Comparison of ENCODE assay signal across 16 cellular contexts in the genomic region with DNA sequence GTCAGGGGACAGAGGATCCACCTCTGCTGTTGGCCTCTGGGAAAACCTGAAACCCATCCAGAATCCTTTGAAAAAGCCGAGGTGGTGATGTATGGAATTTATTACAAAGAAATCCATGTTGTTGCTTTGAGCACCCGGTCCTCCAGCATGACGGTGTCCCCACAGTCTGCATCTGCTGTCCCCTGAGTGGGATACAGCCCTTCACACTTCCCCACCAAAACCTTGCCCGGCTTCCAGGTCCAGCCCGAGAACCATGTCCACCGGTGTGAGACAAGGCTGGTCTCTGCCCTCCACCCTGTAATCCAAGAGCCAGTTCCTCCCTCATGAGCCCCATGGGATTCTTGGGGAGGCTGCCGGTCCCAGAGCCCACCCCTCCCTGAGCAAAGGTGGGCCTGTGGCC.
"Had no signal": no experiment of that assay in that cellular context is flagged by ENCODE, and none has a peak within 500 bp of the region (broad histone marks: within the 10 kb centered on the region; RNA-seq: fewer than 3 reads in every experiment).

No MANE protein-coding gene starts in this region.

- ATAC-seq: effector memory CD8-positive, alpha-beta T cell; foreskin keratinocyte; left colon; sciatic nerve had no signal

- H3K79me2 ChIP-seq: hepatocyte, parathyroid adenoma had no signal

- H3K36me3 ChIP-seq: prostate gland, stomach had no signal

- H3K4me1 ChIP-seq: foreskin keratinocyte, parathyroid adenoma, prostate gland, stomach had no signal

- H3K9me3 ChIP-seq: prostate gland had no signal

- H3K4me3 ChIP-seq: hepatocyte, prostate gland, skin epidermis, stomach had no signal

- H3K4me2 ChIP-seq: hepatocyte had no signal

- H3K27me3 ChIP-seq: foreskin keratinocyte, hepatocyte, stomach had no signal

- H3K27ac ChIP-seq: foreskin keratinocyte, hepatocyte, parathyroid adenoma, prostate gland, skin epidermis, stomach had no signal

- DNase-seq: central memory CD4-positive, alpha-beta T cell; effector memory CD8-positive, alpha-beta T cell; foreskin keratinocyte; mesendoderm; naive thymus-derived CD4-positive, alpha-beta T cell; nucleus accumbens; stimulated activated naive CD4-positive, alpha-beta T cell; stomach; substantia nigra; trophoblast cell had no signal

- H2AFZ ChIP-seq: hepatocyte, parathyroid adenoma had no signal
